24 cellular contexts compared by ENCODE assay signal in the genomic region with DNA sequence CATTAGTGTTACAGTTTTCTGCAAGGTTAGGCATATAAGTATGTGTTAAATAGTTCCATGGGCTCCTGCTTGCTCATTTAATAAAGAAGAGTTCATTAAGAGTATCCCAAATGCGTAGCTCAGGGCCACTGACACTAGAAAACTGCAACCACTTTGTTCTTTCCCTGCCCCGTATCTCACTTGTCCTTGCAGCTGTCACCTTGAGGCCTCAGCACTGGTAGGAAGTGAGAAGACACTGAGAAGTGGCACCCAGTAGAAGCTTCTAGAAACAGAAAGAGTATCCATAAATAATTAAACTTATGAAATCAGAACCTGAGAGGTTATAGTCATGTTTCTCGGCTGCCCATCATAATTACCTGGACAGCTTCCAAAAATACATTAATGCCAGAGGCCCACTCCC.
"Had no signal": no experiment of that assay in that cellular context is flagged by ENCODE, and none has a peak within 500 bp of the region (broad histone marks: within the 10 kb centered on the region; RNA-seq: fewer than 3 reads in every experiment).

No MANE protein-coding gene starts in this region.

- H3K4me3 Mint-ChIP-seq: activated naive CD4-positive, alpha-beta T cell treated with anti-CD3 and anti-CD28 coated beads, Interleukin-2, amount 50 U/mL, for 24 hours; activated T-cell treated with anti-CD3 and anti-CD28 coated beads, Interleukin-2, amount 50 U/mL, for 72 hours; nephron; stimulated activated naive CD8-positive, alpha-beta T cell treated with anti-CD3 and anti-CD28 coated beads, Interleukin-15, Interleukin-2, amounts not matched to agents 100 ng/mL and 50 ng/mL, for 24 hours had no signal

- H3K36me3 ChIP-seq: ascending aorta, gastroesophageal sphincter, heart left ventricle, left ventricle myocardium inferior, right lobe of liver, tibial nerve, uterus, WERI-Rb-1 had no signal

- H3K9me3 Mint-ChIP-seq: activated naive CD4-positive, alpha-beta T cell treated with anti-CD3 and anti-CD28 coated beads, Interleukin-2, amount 50 U/mL, for 24 hours; stimulated activated naive CD8-positive, alpha-beta T cell treated with anti-CD3 and anti-CD28 coated beads, Interleukin-15, Interleukin-2, amounts not matched to agents 100 ng/mL and 50 ng/mL, for 24 hours had no signal

- H3K27me3 ChIP-seq: ascending aorta, gastroesophageal sphincter, heart left ventricle, right lobe of liver, tibial nerve, uterus had no signal

- H3K27ac Mint-ChIP-seq: activated naive CD4-positive, alpha-beta T cell treated with anti-CD3 and anti-CD28 coated beads, Interleukin-2, amount 50 U/mL, for 24 hours; activated T-cell treated with anti-CD3 and anti-CD28 coated beads, Interleukin-2, amount 50 U/mL, for 72 hours; nephron; stimulated activated naive CD8-positive, alpha-beta T cell treated with anti-CD3 and anti-CD28 coated beads, Interleukin-15, Interleukin-2, amounts not matched to agents 100 ng/mL and 50 ng/mL, for 24 hours had no signal

- ATAC-seq: activated T-cell treated with anti-CD3 and anti-CD28 coated beads, Interleukin-2, amount 50 U/mL, for 72 hours; esophagus mucosa; gastroesophageal sphincter; heart left ventricle; right lobe of liver had no signal

- H3K27ac ChIP-seq: ascending aorta, gastroesophageal sphincter, heart left ventricle, left ventricle myocardium inferior, parathyroid adenoma, right lobe of liver, tibial nerve, uterus, WERI-Rb-1 had no signal

- H3K9me3 ChIP-seq: ascending aorta, gastroesophageal sphincter, right lobe of liver, tibial nerve had no signal

- H3K4me1 ChIP-seq: gastroesophageal sphincter, heart left ventricle, left ventricle myocardium inferior, parathyroid adenoma, right lobe of liver, tibial nerve, uterus had no signal

- H3K4me3 ChIP-seq: ascending aorta, gastroesophageal sphincter, heart left ventricle, left ventricle myocardium inferior, right lobe of liver, tibial nerve, uterus had no signal

- H3K36me3 Mint-ChIP-seq: activated naive CD4-positive, alpha-beta T cell treated with anti-CD3 and anti-CD28 coated beads, Interleukin-2, amount 50 U/mL, for 24 hours had no signal

- H3K4me1 Mint-ChIP-seq: activated naive CD4-positive, alpha-beta T cell treated with anti-CD3 and anti-CD28 coated beads, Interleukin-2, amount 50 U/mL, for 24 hours; nephron had no signal

- DNase-seq: activated CD4-positive, alpha-beta T cell treated with anti-CD3 and anti-CD28 coated beads, Interleukin-2, amount 50 U/mL, for 4 hours; activated effector memory CD4-positive, alpha-beta T cell treated with anti-CD3 and anti-CD28 coated beads, Interleukin-2, amount 50 U/mL, for 16 hours; activated T-cell treated with anti-CD3 and anti-CD28 coated beads, Interleukin-2, amount 50 U/mL, for 72 hours; cerebellar nuclear complex; cortex of kidney; heart left ventricle; kidney glomerular epithelial cell; left ventricle myocardium inferior; mammary epithelial cell; midbrain; right lobe of liver; small intestine; stimulated activated CD4-positive, alpha-beta T cell treated with anti-CD3 and anti-CD28 coated beads, Interleukin-15, amount 100 ng/mL, for 24 hours; stimulated activated CD4-positive, alpha-beta T cell treated with anti-CD3 and anti-CD28 coated beads, Interleukin-2, amount 100 ng/mL, for 48 hours; uterus; WERI-Rb-1 had no signal

- H3K27me3 Mint-ChIP-seq: activated naive CD4-positive, alpha-beta T cell treated with anti-CD3 and anti-CD28 coated beads, Interleukin-2, amount 50 U/mL, for 24 hours; stimulated activated naive CD8-positive, alpha-beta T cell treated with anti-CD3 and anti-CD28 coated beads, Interleukin-15, Interleukin-2, amounts not matched to agents 100 ng/mL and 50 ng/mL, for 24 hours had no signal
